Comparison of ENCODE assay signal across 9 cellular contexts in the genomic region with DNA sequence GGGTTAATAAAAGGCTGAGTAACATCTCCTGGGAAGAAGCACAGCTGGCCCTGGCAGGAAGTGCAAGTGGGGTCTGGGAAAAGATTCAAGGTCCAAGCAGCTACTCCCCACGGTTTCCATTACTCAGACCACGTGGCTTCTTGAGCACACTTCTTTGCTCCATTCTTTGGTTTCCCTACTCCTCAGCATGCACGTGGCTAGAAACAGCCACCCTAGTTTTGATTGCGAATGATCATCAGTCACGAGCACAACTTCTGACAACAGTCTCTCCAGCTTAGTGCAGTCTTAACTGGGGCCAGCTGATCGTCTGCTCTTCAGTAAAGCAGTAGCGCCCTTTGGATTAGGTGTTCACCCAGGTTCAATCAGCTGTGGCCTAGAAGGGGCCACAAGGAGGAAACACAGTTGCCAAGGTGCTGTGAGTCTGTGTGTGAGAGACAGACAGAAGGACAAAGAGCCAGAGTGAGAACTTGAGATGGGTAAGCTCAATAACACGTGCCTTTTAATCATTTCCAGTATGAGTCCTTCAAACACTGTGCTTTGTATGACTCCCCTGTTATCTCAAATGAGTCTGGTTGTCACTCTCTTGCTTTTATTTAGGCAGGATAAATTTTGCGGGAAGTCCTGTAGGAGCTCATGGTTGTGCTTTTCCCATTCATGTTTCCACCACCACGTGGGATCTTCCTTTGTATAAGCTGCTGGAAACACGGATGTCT. TPM values are rescaled to one million over a fixed set of nuclear protein-coding genes. Genes with fewer than 3 reads are reported as not detected.
A peak's percentile ranks its signal among the peaks of the same experiment; 100 is the strongest.
DNase-seq lines count a peak whose midpoint lies in the region; ATAC-seq, FAIRE-seq and TF ChIP-seq lines count a peak whose summit lies in the region.
"Had no signal": no experiment of that assay in that cellular context is flagged by ENCODE, and none has a peak within 500 bp of the region (broad histone marks: within the 10 kb centered on the region; RNA-seq: fewer than 3 reads in every experiment).

No MANE protein-coding gene starts in this region.

- no peaks in the 10 kb centered on the region for H3K79me2 ChIP-seq in HepG2 (ENCODE audit: insufficient read depth, low read length)

- H3K9me3 ChIP-seq in HepG2 (ENCODE audit: low read length) = no peaks in the 10 kb centered on the region
- no peaks in the 10 kb centered on the region for H3K9me3 ChIP-seq in tibial artery

- TF ChIP-seq CTCF in MCF 10A (IDR thresholded peaks at IDR 0.05; ENCODE audit: unreplicated experiment) (no peak), HepG2 (CRISPR knock-in tag; IDR thresholded peaks at IDR 0.05) (no peak), tibial artery (IDR thresholded peaks at IDR 0.05) (no peak)

- no peak for DNase-seq in activated CD4-positive, alpha-beta T cell treated with anti-CD3 and anti-CD28 coated beads, Interleukin-2, amount 10 ng/mL, durations not matched to agents 7 days and 5 days
- DNase-seq in activated CD4-positive, alpha-beta T cell treated with anti-CD3 and anti-CD28 coated beads for 48 hours = no peak
- DNase-seq in MCF 10A (ENCODE audit: unreplicated experiment) (no peak), HepG2 (ENCODE audit: low spot score) (no peak), tibial artery (peak in 1 of 2 donors; percentile 66), HuH-7.5 (ENCODE audit: low spot score) (no peak), ACHN (no peak), NCI-H128 (lab: John Stamatoyannopoulos, UW; ENCODE audit: unreplicated experiment) (no peak)

- peaks cover 3% of the 10 kb centered on the region for H3K4me1 Mint-ChIP-seq in activated CD4-positive, alpha-beta T cell treated with anti-CD3 and anti-CD28 coated beads, Interleukin-2, amount 10 ng/mL, durations not matched to agents 7 days and 5 days
- peaks cover 7% of the 10 kb centered on the region for H3K4me1 Mint-ChIP-seq in MCF 10A (ENCODE audit: insufficient read depth, unreplicated experiment)

- in situ Hi-C loops in HepG2 (cut with HindIII; ENCODE audit: extremely low pct_ligation_motif_present, low pct_unique_long_range_greater_than_20kb) (no loop called here), ACHN (cut with HindIII; ENCODE audit: low pct_ligation_motif_present, low pct_unique_long_range_greater_than_20kb, low sequenced_read_pairs) (no loop called here)

- H3K27ac Mint-ChIP-seq in activated CD4-positive, alpha-beta T cell treated with anti-CD3 and anti-CD28 coated beads, Interleukin-2, amount 10 ng/mL, durations not matched to agents 7 days and 5 days = peak overlapping the region; percentile 3
- H3K27ac Mint-ChIP-seq in MCF 10A (ENCODE audit: low read depth, unreplicated experiment) = no peak overlapping the region

- no peak for TF ChIP-seq RAD21 in HepG2 (CRISPR knock-in tag; IDR thresholded peaks at IDR 0.05)

- WGBS in HepG2 (ENCODE audit: low lambda C conversion rate) = 43% methylated on average over 11 of the region's 11 CpGs

- H3K4me3 Mint-ChIP-seq in activated CD4-positive, alpha-beta T cell treated with anti-CD3 and anti-CD28 coated beads, Interleukin-2, amount 10 ng/mL, durations not matched to agents 7 days and 5 days = peak overlapping the region; percentile 47
- peak overlapping the region; percentile 92 for H3K4me3 Mint-ChIP-seq in MCF 10A (ENCODE audit: unreplicated experiment)

- peak overlapping the region; percentile 50 for H2AFZ ChIP-seq in HepG2 (ENCODE audit: low read length)

- intact Hi-C loops in MCF 10A (cut with micrococcal nuclease) (no loop called here), HepG2 (cut with micrococcal nuclease; ENCODE audit: unreplicated experiment) (loop anchor here (5.0 kb wide), 1 partner anchor 44 kb away; no protein-coding TSS in a partner anchor), tibial artery (cut with DNase I; ENCODE audit: low total_unique reads) (no loop called here)

- TF ChIP-seq POLR2A in HepG2 (IDR thresholded peaks at IDR 0.05; ENCODE audit: insufficient read depth in 1 of 2, low read depth in 2 of 2, low read length in 2 of 2) = no peak

- no peak overlapping the region for H3K9ac ChIP-seq in HepG2 (ENCODE audit: insufficient read depth, low read depth, low read length)

- no peak for TF ChIP-seq EP300 in HepG2 (IDR thresholded peaks at IDR 0.05; ENCODE audit: low read depth in 2 of 2, low read length in 2 of 2)
- TF ChIP-seq EP300 in HepG2 (CRISPR knock-in tag; IDR thresholded peaks at IDR 0.05; ENCODE audit: borderline replicate concordance) = no peak

- BruUV-seq in MCF 10A (replicated peaks; lab: Mats Ljungman, UMichigan) (no TSS peak), HepG2 (replicated peaks; lab: Mats Ljungman, UMichigan) (TSS peak; percentile 78)

- no peaks in the 10 kb centered on the region for H4K20me1 ChIP-seq in HepG2 (ENCODE audit: insufficient read depth, low read length)

- peak overlapping the region in 1 of 3 experiments; percentile 15; a peak in 1 of 6 replicates for H3K4me3 ChIP-seq in HepG2 (replicated peaks in 1 of 3; ENCODE audit: insufficient read depth in 1 of 3, low read depth in 2 of 3, low read length in 3 of 3)
- peak overlapping the region; percentile 73 to 80 for H3K4me3 ChIP-seq in tibial artery

- H3K36me3 ChIP-seq in HepG2 (replicated peaks in 1 of 2; ENCODE audit: control insufficient read depth in 1 of 2, insufficient read depth in 2 of 2, low read length in 2 of 2) (no peaks in the 10 kb centered on the region), tibial artery (peaks cover 0 to 5% (median 4%) of the 10 kb centered on the region in 3 donors)

- peak overlapping the region; percentile 99 for H3K4me2 ChIP-seq in HepG2 (ENCODE audit: low read depth, low read length)

- H3K27ac ChIP-seq in HepG2 (ENCODE audit: extremely low read length, insufficient read depth, low read length) = no peak overlapping the region
- peak overlapping the region; percentile 95 to 98 for H3K27ac ChIP-seq in tibial artery
- H3K27ac ChIP-seq: HL-60 had no signal

- H3K27me3 ChIP-seq in HepG2 (ENCODE audit: control insufficient read depth in 1 of 2, insufficient read depth in 2 of 2, low read length in 2 of 2) (peaks cover 0 to 4% of the 10 kb centered on the region in 2 experiments; a peak in 1 of 5 replicates), tibial artery (no peaks in the 10 kb centered on the region)

- H3K27me3 Mint-ChIP-seq in activated CD4-positive, alpha-beta T cell treated with anti-CD3 and anti-CD28 coated beads, Interleukin-2, amount 10 ng/mL, durations not matched to agents 7 days and 5 days = peaks cover 53% of the 10 kb centered on the region
- H3K27me3 Mint-ChIP-seq in MCF 10A (ENCODE audit: insufficient read depth, unreplicated experiment) = no peaks in the 10 kb centered on the region

- H3K4me1 ChIP-seq in HepG2 (ENCODE audit: insufficient read depth, low read length) (peaks cover 27% of the 10 kb centered on the region), tibial artery (peaks cover 0 to 47% (median 16%) of the 10 kb centered on the region in 4 donors)

- no peak for FAIRE-seq in HepG2 (lab: Jason Lieb, UNC)

- POLR2A ChIA-PET in activated CD4-positive, alpha-beta T cell treated with anti-CD3 and anti-CD28 coated beads, Interleukin-2, amount 10 ng/mL, durations not matched to agents 7 days and 5 days (lab: Charles Lee) = no interaction called here
- POLR2A ChIA-PET in MCF 10A (lab: Yijun Ruan, JAX) (interaction anchor here (0.7 to 1.6 kb wide), 13 partner anchors 8 to 530 kb away, joined by 3 to 10 read pairs (median 3); no protein-coding TSS in a partner anchor), HepG2 (lab: Yijun Ruan, JAX) (interaction anchor here (1.0 to 2.3 kb wide), 6 partner anchors 10 to 1087 kb away, joined by 3 to 34 read pairs (median 3); partner anchors contain the start of gene BTBD10)

- no peaks in the 10 kb centered on the region for H3K9me3 Mint-ChIP-seq in activated CD4-positive, alpha-beta T cell treated with anti-CD3 and anti-CD28 coated beads, Interleukin-2, amount 10 ng/mL, durations not matched to agents 7 days and 5 days
- no peaks in the 10 kb centered on the region for H3K9me3 Mint-ChIP-seq in MCF 10A (ENCODE audit: unreplicated experiment)

- no peaks in the 10 kb centered on the region for H3K36me3 Mint-ChIP-seq in activated CD4-positive, alpha-beta T cell treated with anti-CD3 and anti-CD28 coated beads, Interleukin-2, amount 10 ng/mL, durations not matched to agents 7 days and 5 days (ENCODE audit: low read depth)
- H3K36me3 Mint-ChIP-seq in MCF 10A (ENCODE audit: insufficient read depth, unreplicated experiment) = peaks cover 6% of the 10 kb centered on the region

- CTCF ChIA-PET in activated CD4-positive, alpha-beta T cell treated with anti-CD3 and anti-CD28 coated beads, Interleukin-2, amount 10 ng/mL, durations not matched to agents 7 days and 5 days (lab: Charles Lee) = interaction anchor here (1.1 to 1.3 kb wide), 3 partner anchors 10 to 87 kb away, joined by 3 to 4 read pairs (median 3); no protein-coding TSS in a partner anchor
- CTCF ChIA-PET in MCF 10A (lab: Yijun Ruan, JAX) (interaction anchor here (0.8 to 1.2 kb wide), 4 partner anchors 14 to 432 kb away, joined by 3 to 4 read pairs (median 3); no protein-coding TSS in a partner anchor), HepG2 (lab: Yijun Ruan, JAX; ENCODE audit: low intra/inter-chr PET ratio, low total read pairs) (no interaction called here)

- ATAC-seq in HepG2 = peak; percentile 10

RNA-seq across cellular contexts. Expression of gene PARVA, which starts 1.0 kb away (rescaled TPM):
- under 1 TPM in 1 of 2 experiments, not detected in 1; 0.22 TPM for total RNA-seq in activated CD4-positive, alpha-beta T cell treated with anti-CD3 and anti-CD28 coated beads, Interleukin-2, amount 10 ng/mL, durations not matched to agents 7 days and 5 days
- total RNA-seq in MCF 10A (2022) (26.5 and 36.7 TPM in 2 replicates), HepG2 (2016; rRNA removed; fragmentation: Illumina TruSeq; extraction: Trizol) (9.1 and 10.5 TPM in 2 replicates)
- 1.8 and 2.2 TPM in 2 replicates for total RNA-seq in HepG2 (2016; cell fraction: cytosol; rRNA removed; fragmentation: Illumina TruSeq; extraction: Trizol; ENCODE audit: low read depth)
- 8.6 and 9.5 TPM in 2 replicates for total RNA-seq in HepG2 (2016; cell fraction: insoluble cytoplasmic fraction; rRNA removed; fragmentation: Illumina TruSeq; extraction: Trizol)
- total RNA-seq in HepG2 (2016; cell fraction: membrane; rRNA removed; fragmentation: Illumina TruSeq; extraction: Trizol) = 3.8 and 4.3 TPM in 2 replicates
- total RNA-seq in HepG2 (2016; cell fraction: nucleus; rRNA removed; fragmentation: Illumina TruSeq; extraction: Trizol) = 7.8 and 8.1 TPM in 2 replicates
- polyA plus RNA-seq in HepG2 (2011; rRNA removed) = 5.2 and 5.9 TPM in 2 replicates
- 4.1 and 4.7 TPM in 2 replicates for polyA plus RNA-seq in HepG2 (2011; cell fraction: cytosol; rRNA removed)
- polyA plus RNA-seq in HepG2 (2011; cell fraction: nucleus; rRNA removed) = 4.3 and 5.3 TPM in 2 replicates
- polyA plus RNA-seq in HepG2 (2012) = 4.4 and 5.2 TPM in 2 replicates
- polyA plus RNA-seq in HepG2 (2016; cell fraction: cytosol; fragmentation: Illumina TruSeq; extraction: Trizol; ENCODE audit: low read depth) = 2.5 and 3.0 TPM in 2 replicates
- polyA plus RNA-seq in HepG2 (2016; cell fraction: insoluble cytoplasmic fraction; fragmentation: Illumina TruSeq; extraction: Trizol; ENCODE audit: low read depth) = 12.6 and 15.7 TPM in 2 replicates
- polyA plus RNA-seq in HepG2 (2016; cell fraction: membrane; fragmentation: Illumina TruSeq; extraction: Trizol; ENCODE audit: low read depth) = 3.6 and 4.7 TPM in 2 replicates
- polyA plus RNA-seq in HepG2 (2016; cell fraction: nucleus; fragmentation: Illumina TruSeq; extraction: Trizol; ENCODE audit: insufficient read depth, low read depth) = 9.2 and 10.3 TPM in 2 replicates
- 9.6 and 41.7 TPM in 2 replicates for polyA minus RNA-seq in HepG2 (2011; rRNA and poly(A)+ RNA removed; ENCODE audit: low replicate concordance)
- polyA minus RNA-seq in HepG2 (2011; cell fraction: cytosol; rRNA and poly(A)+ RNA removed) = 5.2 and 5.6 TPM in 2 replicates
- polyA minus RNA-seq in HepG2 (2011; cell fraction: nucleus; rRNA and poly(A)+ RNA removed) = 8.2 and 10.3 TPM in 2 replicates
